ENCODE assay signal across 1 cellular context in genomic region chr17:64028874-64029464, GRCh38.
TF ChIP-seq lines count a peak whose summit lies in the region.

No MANE protein-coding gene starts in this region.

TF ChIP-seq in IMR-90, 13 proteins besides CTCF, POLR2A, EP300 and RAD21:
- peak; percentile 92 for TF ChIP-seq SMC3 (IDR thresholded peaks at IDR 0.05; ENCODE audit: low read depth, low read length)
- no peak for TF ChIP-seq MAFK (IDR thresholded peaks at IDR 0.05; ENCODE audit: low read depth, low read length)
- TF ChIP-seq BHLHE40 (IDR thresholded peaks at IDR 0.05; ENCODE audit: low read depth, low read length): no peak
- no peak for TF ChIP-seq MAZ (IDR thresholded peaks at IDR 0.05; ENCODE audit: borderline replicate concordance, low read depth, low read length)
- TF ChIP-seq RFX5 (IDR thresholded peaks at IDR 0.05; ENCODE audit: low read depth, low read length): no peak
- TF ChIP-seq, protein P1, sequence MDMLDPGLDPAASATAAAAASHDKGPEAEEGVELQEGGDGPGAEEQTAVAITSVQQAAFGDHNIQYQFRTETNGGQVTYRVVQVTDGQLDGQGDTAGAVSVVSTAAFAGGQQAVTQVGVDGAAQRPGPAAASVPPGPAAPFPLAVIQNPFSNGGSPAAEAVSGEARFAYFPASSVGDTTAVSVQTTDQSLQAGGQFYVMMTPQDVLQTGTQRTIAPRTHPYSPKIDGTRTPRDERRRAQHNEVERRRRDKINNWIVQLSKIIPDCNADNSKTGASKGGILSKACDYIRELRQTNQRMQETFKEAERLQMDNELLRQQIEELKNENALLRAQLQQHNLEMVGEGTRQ (IDR thresholded peaks at IDR 0.05; ENCODE audit: low read depth, low read length): no peak
- no peak for TF ChIP-seq NFE2L2 (IDR thresholded peaks at IDR 0.05; ENCODE audit: low read depth, low read length)
